8 cellular contexts compared by ENCODE assay signal in the genomic region with DNA sequence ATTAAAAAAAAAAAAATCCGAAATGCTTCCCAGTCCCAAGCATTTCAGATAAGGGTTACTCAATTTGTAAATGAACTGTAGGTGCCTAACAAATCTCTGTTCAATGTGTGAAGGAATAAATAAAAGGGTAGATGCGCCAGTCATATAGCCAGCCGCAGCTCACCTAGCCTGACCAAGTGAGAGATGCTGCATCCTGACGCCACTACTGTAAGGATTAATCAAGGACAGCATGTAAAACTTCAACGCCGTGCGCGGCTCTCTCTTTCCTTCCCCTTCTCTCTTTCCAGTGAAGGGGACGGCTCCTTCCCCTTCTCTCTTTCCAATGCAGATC. TPM values are rescaled to one million over a fixed set of nuclear protein-coding genes. Genes with fewer than 3 reads are reported as not detected.
A peak's percentile ranks its signal among the peaks of the same experiment; 100 is the strongest.
DNase-seq lines count a peak whose midpoint lies in the region; ATAC-seq and TF ChIP-seq lines count a peak whose summit lies in the region.

No MANE protein-coding gene starts in this region.

- TF ChIP-seq CTCF in body of pancreas (IDR thresholded peaks at IDR 0.05), result no peak
- no peak for TF ChIP-seq CTCF in right lobe of liver (IDR thresholded peaks at IDR 0.05)
- TF ChIP-seq CTCF in type B pancreatic cell (conservative IDR thresholded peaks at IDR 0.05), result no peak
- no peak for TF ChIP-seq CTCF in GM10248 (IDR thresholded peaks at IDR 0.05; ENCODE audit: control extremely low read depth, extremely low read depth, low read depth, missing control alignments)

- TF ChIP-seq POLR2A in body of pancreas (IDR thresholded peaks at IDR 0.05) (no peak), right lobe of liver (IDR thresholded peaks at IDR 0.05) (no peak)

- H3K27ac Mint-ChIP-seq in type B pancreatic cell, result peak overlapping the region; percentile 83

- no peaks in the 10 kb centered on the region for H3K36me3 ChIP-seq in body of pancreas (replicated peaks in 1 of 2; ENCODE audit: insufficient read depth in 1 of 2, low read depth in 2 of 2)
- peaks cover 0 to 2% (median 0%) of the 10 kb centered on the region in 4 donors for H3K36me3 ChIP-seq in right lobe of liver

- WGBS in body of pancreas, 2 donors, result 5 to 6% methylated on average over 9 of the region's 9 CpGs
- 10% methylated on average over 9 of the region's 9 CpGs for WGBS in right lobe of liver (ENCODE audit: insufficient coverage, low coverage, low lambda C conversion rate, missing lambda C conversion rate)

- H3K27ac ChIP-seq in body of pancreas, result peak overlapping the region in 3 of 4 donors; percentile 48 to 51 (median 51)
- no peak overlapping the region for H3K27ac ChIP-seq in right lobe of liver

- intact Hi-C loops in body of pancreas (cut with DNase I) (no loop called here), right lobe of liver (cut with DNase I) (no loop called here)

- CTCF ChIA-PET in GM10248 (lab: Yijun Ruan, JAX), result interaction anchor here (0.8 to 1.8 kb wide), 2 partner anchors 28 to 242 kb away, joined by 4 to 5 read pairs; no protein-coding TSS in a partner anchor

- H3K9me3 ChIP-seq in body of pancreas (no peaks in the 10 kb centered on the region), right lobe of liver (no peaks in the 10 kb centered on the region)

- peaks cover 29% of the 10 kb centered on the region for H3K4me1 Mint-ChIP-seq in type B pancreatic cell (ENCODE audit: unreplicated experiment)

- H3K36me3 Mint-ChIP-seq in type B pancreatic cell, result peaks cover 3% of the 10 kb centered on the region

- peak overlapping the region; percentile 27 to 40 for H3K4me3 ChIP-seq in body of pancreas
- H3K4me3 ChIP-seq in right lobe of liver, result peak overlapping the region; percentile 54 to 70 (median 59)

- H3K9me3 Mint-ChIP-seq in type B pancreatic cell, result no peaks in the 10 kb centered on the region

- POLR2A ChIA-PET in GM10248 (lab: Yijun Ruan, JAX), result no interaction called here

- peaks cover 7% of the 10 kb centered on the region for H3K27me3 Mint-ChIP-seq in type B pancreatic cell

- H3K4me1 ChIP-seq in body of pancreas (peaks cover 15% of the 10 kb centered on the region), right lobe of liver (no peaks in the 10 kb centered on the region)

- no peak for DNase-seq in body of pancreas
- DNase-seq in right lobe of liver, result no peak
- no peak for DNase-seq in type B pancreatic cell (ENCODE audit: extremely low spot score, unreplicated experiment)
- DNase-seq in GM10248 (ENCODE audit: extremely low spot score), result no peak
- no peak for DNase-seq in activated CD4-positive, alpha-beta T cell treated with anti-CD3 and anti-CD28 coated beads for 48 hours
- DNase-seq in NCI-H1048 (lab: John Stamatoyannopoulos, UW), result no peak

- ATAC-seq in GM19023 (IDR thresholded peaks at IDR 0.05; ENCODE audit: unreplicated experiment), result peak; percentile 20
- peak; percentile 27 for ATAC-seq in HG03432 (IDR thresholded peaks at IDR 0.05; ENCODE audit: unreplicated experiment)
- ATAC-seq in body of pancreas, result peak; percentile 7
- ATAC-seq in right lobe of liver, result peak; percentile 28 to 50 (median 34)

- H3K27me3 ChIP-seq in body of pancreas, result no peaks in the 10 kb centered on the region
- H3K27me3 ChIP-seq in right lobe of liver, result no peaks in the 10 kb centered on the region

- peak overlapping the region; percentile 97 for H3K4me3 Mint-ChIP-seq in type B pancreatic cell

RNA-seq across cellular contexts. Expression of gene PPT1, which starts 0.4 kb away (rescaled TPM):
- total RNA-seq in body of pancreas (10 to 100 TPM; 26.4 to 28.5 TPM), right lobe of liver (10 to 100 TPM; 16.5 to 47.8 (median 33.1) TPM), type B pancreatic cell (ENCODE audit: low replicate concordance) (73.6 and 79.6 TPM in 2 replicates)

RNA-seq across cellular contexts. Expression of gene CAP1, which starts 56.1 kb away (rescaled TPM):
- 10 to 100 TPM; 60.7 to 66.3 TPM for total RNA-seq in body of pancreas
- total RNA-seq in right lobe of liver, result 100 to 1,000 TPM in 5 of 6 experiments, 10 to 100 TPM in 1; 93.1 to 152 (median 128) TPM
- total RNA-seq in type B pancreatic cell (ENCODE audit: low replicate concordance), result 210 and 274 TPM in 2 replicates

Comparison
In these comparisons a context has a peak if more than half of its experiments do, and no peak if none do; other contexts are left out.
1. H3K27ac ChIP-seq: peak in body of pancreas (3 of 4); none in right lobe of liver (0 of 3).
2. Peak in every context shown above with its lines, with median percentiles within 50 percentile points of each other: ATAC-seq.